In genomic region chr11:7321708-7322448, GRCh38 we compare ENCODE assay signal across 12 cellular contexts.
A peak's percentile ranks its signal among the peaks of the same experiment; 100 is the strongest.
DNase-seq lines count a peak whose midpoint lies in the region; ATAC-seq and TF ChIP-seq lines count a peak whose summit lies in the region.
"Had no signal": no experiment of that assay in that cellular context is flagged by ENCODE, and none has a peak within 500 bp of the region (broad histone marks: within the 10 kb centered on the region; RNA-seq: fewer than 3 reads in every experiment).

No MANE protein-coding gene starts in this region.

- H2AFZ ChIP-seq in trophoblast cell (ENCODE audit: insufficient read depth, low read length, poor library complexity) = no peak overlapping the region

- H3K36me3 Mint-ChIP-seq in endodermal cell (ENCODE audit: low read depth) = no peaks in the 10 kb centered on the region
- H3K36me3 Mint-ChIP-seq: CD4-positive, alpha-beta memory T cell; IgD-negative memory B cell had no signal

- no peak overlapping the region for H3K4me3 Mint-ChIP-seq in endodermal cell
- H3K4me3 Mint-ChIP-seq: B cell; CD4-positive, alpha-beta memory T cell; IgD-negative memory B cell had no signal

- H2AK5ac ChIP-seq in trophoblast cell (ENCODE audit: low read length) = no peak overlapping the region

- peaks cover 3% of the 10 kb centered on the region for H3K4me1 Mint-ChIP-seq in endodermal cell
- H3K4me1 Mint-ChIP-seq: B cell; CD4-positive, alpha-beta memory T cell; IgD-negative memory B cell had no signal

- no peaks in the 10 kb centered on the region for H3K9me3 ChIP-seq in Panc1 (ENCODE audit: control insufficient read depth, insufficient read depth, low read depth, low read length)
- H3K9me3 ChIP-seq in endodermal cell (ENCODE audit: control insufficient read depth, low read length) = no peaks in the 10 kb centered on the region
- no peaks in the 10 kb centered on the region for H3K9me3 ChIP-seq in trophoblast cell (ENCODE audit: insufficient read depth, low read depth, low read length)
- no peaks in the 10 kb centered on the region for H3K9me3 ChIP-seq in right lobe of liver

- intact Hi-C loops in Panc1 (cut with micrococcal nuclease; ENCODE audit: unreplicated experiment) (no loop called here), right lobe of liver (cut with DNase I) (no loop called here)

- no peak for TF ChIP-seq POLR2A in right lobe of liver (IDR thresholded peaks at IDR 0.05)

- ATAC-seq in Panc1 = peak; percentile 63
- no peak for ATAC-seq in right lobe of liver

- H3K9me3 Mint-ChIP-seq in endodermal cell = no peaks in the 10 kb centered on the region
- H3K9me3 Mint-ChIP-seq: CD4-positive, alpha-beta memory T cell had no signal

- CTCF ChIA-PET in Panc1 (lab: Charles Lee) = no interaction called here

- DNase-seq in G401 (ENCODE audit: low spot score) (peak; percentile 83), Panc1 (ENCODE audit: low read depth, low spot score) (no peak), endodermal cell (peak; percentile 51), trophoblast cell (peak; percentile 2 to 40), right lobe of liver (no peak), NCI-H2029 treated with DMSO at 0.1 percent for 48 hours (lab: John Stamatoyannopoulos, UW) (no peak), H7 (no peak)
- DNase-seq: ACHN; CD4-positive, alpha-beta memory T cell; DMS79 had no signal

- H3K36me3 ChIP-seq in Panc1 (ENCODE audit: control insufficient read depth, insufficient read depth, low read length) (no peaks in the 10 kb centered on the region), endodermal cell (ENCODE audit: control insufficient read depth, insufficient read depth, low read length) (no peaks in the 10 kb centered on the region), trophoblast cell (ENCODE audit: control insufficient read depth in 1 of 2, insufficient read depth in 2 of 2, low read length in 2 of 2) (no peaks in the 10 kb centered on the region), right lobe of liver (no peaks in the 10 kb centered on the region), H7 (replicated peaks; ENCODE audit: control insufficient read depth, insufficient read depth, low read length) (no peaks in the 10 kb centered on the region)

- H3K18ac ChIP-seq in trophoblast cell (ENCODE audit: low read length) = no peak overlapping the region

- no TSS peak for BruUV-seq in Panc1 (replicated peaks; lab: Mats Ljungman, UMichigan)

- no peak overlapping the region for H3K4me3 ChIP-seq in Panc1 (ENCODE audit: low read depth in 2 of 2, low read length in 2 of 2)
- H3K4me3 ChIP-seq in endodermal cell (ENCODE audit: low read length) = no peak overlapping the region
- H3K4me3 ChIP-seq in trophoblast cell (ENCODE audit: low read depth, low read length) = no peak overlapping the region
- no peak overlapping the region for H3K4me3 ChIP-seq in right lobe of liver
- H3K4me3 ChIP-seq in H7 (ENCODE audit: insufficient read depth, low read depth, low read length) = no peak overlapping the region

- H3K79me1 ChIP-seq in trophoblast cell (ENCODE audit: low read length) = no peaks in the 10 kb centered on the region

- H3K27me3 Mint-ChIP-seq in endodermal cell (ENCODE audit: insufficient read depth) = no peaks in the 10 kb centered on the region

- H3K4me1 ChIP-seq in Panc1 (ENCODE audit: control insufficient read depth, insufficient read depth, low read length) = no peaks in the 10 kb centered on the region
- no peaks in the 10 kb centered on the region for H3K4me1 ChIP-seq in endodermal cell (ENCODE audit: control insufficient read depth, insufficient read depth, low read length)
- no peaks in the 10 kb centered on the region for H3K4me1 ChIP-seq in trophoblast cell (ENCODE audit: control insufficient read depth in 1 of 2, insufficient read depth in 2 of 2, low read length in 2 of 2)
- H3K4me1 ChIP-seq in right lobe of liver = no peaks in the 10 kb centered on the region

- no peaks in the 10 kb centered on the region for H3K79me2 ChIP-seq in trophoblast cell (ENCODE audit: control insufficient read depth, insufficient read depth, low read length, poor library complexity)

- no peak overlapping the region for H3K23ac ChIP-seq in trophoblast cell (ENCODE audit: low read length)

- H4K8ac ChIP-seq in trophoblast cell (ENCODE audit: low read depth, low read length) = no peak overlapping the region

- no peak overlapping the region for H4K91ac ChIP-seq in trophoblast cell (ENCODE audit: low read depth, low read length)

- TF ChIP-seq CTCF in Panc1 (IDR thresholded peaks at IDR 0.05) (no peak), endodermal cell (conservative IDR thresholded peaks at IDR 0.05) (no peak), right lobe of liver (IDR thresholded peaks at IDR 0.05) (no peak)

- no peak overlapping the region for H2BK5ac ChIP-seq in trophoblast cell (ENCODE audit: low read depth, low read length, poor library complexity)

- no peak overlapping the region for H2BK12ac ChIP-seq in trophoblast cell (ENCODE audit: low read length)

- H3K27ac Mint-ChIP-seq in endodermal cell = no peak overlapping the region
- H3K27ac Mint-ChIP-seq: B cell; CD4-positive, alpha-beta memory T cell; IgD-negative memory B cell had no signal

- H3K9ac ChIP-seq in endodermal cell (ENCODE audit: extremely low read depth, low read length, poor library complexity, severe bottlenecking) (no peak overlapping the region), trophoblast cell (ENCODE audit: low read length) (no peak overlapping the region)

- WGBS in endodermal cell (ENCODE audit: insufficient coverage in 1 of 2, insufficient read length in 1 of 2), 2 experiments = 84 to 89% methylated on average over 6 to 7 of the region's 7 CpGs
- WGBS in trophoblast cell (ENCODE audit: extremely low coverage, insufficient coverage, insufficient read length) = no CpG with 5 or more reads among the region's 7 CpGs
- 72% methylated on average over 4 of the region's 7 CpGs for WGBS in right lobe of liver (ENCODE audit: insufficient coverage, low coverage, low lambda C conversion rate, missing lambda C conversion rate)

- no peak overlapping the region for H3K4ac ChIP-seq in trophoblast cell (ENCODE audit: low read depth, low read length)

- H3K27me3 ChIP-seq in Panc1 (ENCODE audit: control insufficient read depth, insufficient read depth, low read length) (no peaks in the 10 kb centered on the region), endodermal cell (ENCODE audit: control insufficient read depth, insufficient read depth, low read length, poor library complexity, severe bottlenecking) (no peaks in the 10 kb centered on the region), trophoblast cell (ENCODE audit: insufficient read depth, low read length) (no peaks in the 10 kb centered on the region), right lobe of liver (no peaks in the 10 kb centered on the region), H7 (ENCODE audit: control insufficient read depth, insufficient read depth, low read length) (no peaks in the 10 kb centered on the region)

- in situ Hi-C loops in G401 (cut with HindIII; ENCODE audit: low sequenced_read_pairs) = loop anchor here (25.0 kb wide), 1 partner anchor 160 kb away; no protein-coding TSS in a partner anchor
- in situ Hi-C loops in Panc1 (cut with HindIII; ENCODE audit: low pct_unique_long_range_greater_than_20kb, low sequenced_read_pairs) = no loop called here

- no peak overlapping the region for H2BK120ac ChIP-seq in trophoblast cell (ENCODE audit: insufficient read depth, low read length, poor library complexity)

- H3K4me2 ChIP-seq in trophoblast cell (ENCODE audit: low read length) = no peak overlapping the region

- POLR2A ChIA-PET in Panc1 (lab: Charles Lee) = no interaction called here

- H4K12ac ChIP-seq in trophoblast cell (ENCODE audit: low read depth, low read length) = no peak overlapping the region

- no peak overlapping the region for H3K27ac ChIP-seq in Panc1 (ENCODE audit: low read length)
- no peak overlapping the region for H3K27ac ChIP-seq in endodermal cell (ENCODE audit: low read depth, low read length)
- no peak overlapping the region for H3K27ac ChIP-seq in trophoblast cell (ENCODE audit: low read depth, low read length)
- no peak overlapping the region for H3K27ac ChIP-seq in right lobe of liver

- H3K14ac ChIP-seq in trophoblast cell (ENCODE audit: low read length) = no peak overlapping the region

Comparison
In these comparisons a context has a peak if more than half of its experiments do, and no peak if none do; other contexts are left out.
1. DNase-seq: peak in G401 (single experiment), endodermal cell (single experiment) and trophoblast cell (2 of 2); none in Panc1 (single experiment), right lobe of liver (0 of 3), NCI-H2029 treated with DMSO at 0.1 percent for 48 hours (single experiment) and H7 (single experiment).